Comparison of ENCODE assay signal across 15 cellular contexts in the genomic region with DNA sequence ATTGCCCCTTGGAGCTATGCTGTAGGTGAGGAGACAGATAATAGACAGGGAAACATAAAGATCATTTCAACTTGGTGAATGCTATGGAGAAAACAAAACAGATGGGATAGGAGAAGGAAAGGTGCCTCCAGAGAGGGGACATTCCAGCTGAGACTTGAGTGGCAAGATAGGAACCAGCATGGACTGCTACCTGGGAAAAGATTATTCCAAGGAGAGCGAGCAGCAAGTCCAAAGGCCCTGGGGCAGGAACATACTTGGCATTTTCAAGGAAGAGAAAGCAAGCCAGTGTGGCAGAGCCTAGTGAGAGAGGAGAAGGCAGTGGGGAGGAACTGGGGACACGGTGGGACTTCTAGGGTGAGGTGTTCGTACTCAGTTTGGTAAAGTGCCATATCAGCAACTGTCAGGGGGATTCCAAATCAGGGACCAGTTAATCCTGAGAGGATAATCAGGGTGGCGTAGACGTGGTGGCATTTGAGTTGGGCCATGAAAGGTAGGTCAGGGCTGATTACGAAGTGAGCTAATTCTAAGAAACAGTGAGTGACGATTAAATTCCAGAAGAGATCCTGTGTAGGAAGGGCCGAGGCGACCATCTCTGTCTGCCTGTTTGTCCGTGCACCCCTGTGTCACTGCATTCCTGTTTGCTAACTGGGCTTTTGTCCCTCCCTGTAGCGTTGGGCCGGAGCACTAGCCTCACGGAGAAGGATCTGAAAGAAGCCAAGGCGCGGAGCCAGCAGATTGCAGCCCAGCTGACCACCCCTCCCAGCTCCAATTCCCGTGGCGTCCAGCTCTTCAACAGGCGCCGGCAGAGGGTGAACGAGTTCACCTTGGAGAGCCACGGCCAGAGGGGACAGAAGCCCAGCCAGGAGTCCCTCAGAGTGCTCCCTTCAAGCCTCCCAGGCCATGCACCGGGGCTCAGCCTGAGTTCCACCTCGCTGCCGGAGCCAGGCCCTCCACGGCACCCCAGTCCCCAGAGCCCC. TPM values are rescaled to one million over a fixed set of nuclear protein-coding genes. Genes with fewer than 3 reads are reported as not detected.
A peak's percentile ranks its signal among the peaks of the same experiment; 100 is the strongest.
DNase-seq lines count a peak whose midpoint lies in the region; ATAC-seq, FAIRE-seq and TF ChIP-seq lines count a peak whose summit lies in the region.
"Had no signal": no experiment of that assay in that cellular context is flagged by ENCODE, and none has a peak within 500 bp of the region (broad histone marks: within the 10 kb centered on the region; RNA-seq: fewer than 3 reads in every experiment).

No MANE protein-coding gene starts in this region.

- H3K9me3 ChIP-seq in astrocyte (ENCODE audit: insufficient read depth, low read depth, low read length) (no peaks in the 10 kb centered on the region), thoracic aorta (no peaks in the 10 kb centered on the region), HAP-1 (no peaks in the 10 kb centered on the region)

- H3K27ac ChIP-seq in astrocyte (ENCODE audit: low read depth, low read length) (no peak overlapping the region), thoracic aorta (peak overlapping the region; percentile 75 to 98)

- H3K4me3 ChIP-seq in astrocyte (ENCODE audit: insufficient read depth, low read depth, low read length) (no peak overlapping the region), thoracic aorta (peak overlapping the region; percentile 5), HAP-1 (no peak overlapping the region)

- H3K4me2 ChIP-seq in astrocyte (ENCODE audit: low read length), result peak overlapping the region; percentile 24

- H3K4me1 ChIP-seq in astrocyte (ENCODE audit: insufficient read depth, low read length) (peaks cover 27% of the 10 kb centered on the region), thoracic aorta (ENCODE audit: control insufficient read depth in 1 of 2, low read depth in 2 of 2) (peaks cover 83 to 99% of the 10 kb centered on the region in 2 donors), HAP-1 (peaks cover 11% of the 10 kb centered on the region)

- H3K4me1 Mint-ChIP-seq in astrocyte (ENCODE audit: low read depth, unreplicated experiment) (peaks cover 41% of the 10 kb centered on the region), immature natural killer cell (no peaks in the 10 kb centered on the region)

- H2AFZ ChIP-seq in astrocyte (ENCODE audit: low read depth, low read length), result no peak overlapping the region

- intact Hi-C loops in cardiac septum (cut with DNase I), result no loop called here

- in situ Hi-C loops in HAP-1 (cut with MboI; ENCODE audit: low sequenced_read_pairs), result no loop called here

- H3K27ac Mint-ChIP-seq in astrocyte (ENCODE audit: unreplicated experiment) (no peak overlapping the region), immature natural killer cell (no peak overlapping the region)
- H3K27ac Mint-ChIP-seq: activated T-helper 1 cell treated with anti-CD3 and anti-CD28 coated beads, Interleukin-12 subunit alpha, Interleukin-12 subunit beta, Interleukin-2, Interleukin-4 antibody, amounts not matched to agents 30 ng/mL and 10 ng/mL and 1 ng/mL, durations not matched to agents 14 hours and 24 hours and 36 hours; endodermal cell had no signal

- peaks cover 83% of the 10 kb centered on the region for H3K79me2 ChIP-seq in astrocyte (ENCODE audit: insufficient read depth, low read length)

- H3K27me3 ChIP-seq in astrocyte (ENCODE audit: insufficient read depth, low read length), result no peaks in the 10 kb centered on the region
- H3K27me3 ChIP-seq in thoracic aorta (replicated peaks; ENCODE audit: insufficient read depth), result no peaks in the 10 kb centered on the region
- H3K27me3 ChIP-seq in HAP-1 (ENCODE audit: low read depth), result no peaks in the 10 kb centered on the region

- H3K36me3 Mint-ChIP-seq in astrocyte (ENCODE audit: low read depth, unreplicated experiment) (peaks cover 27% of the 10 kb centered on the region), immature natural killer cell (no peaks in the 10 kb centered on the region)

- peaks cover 89% of the 10 kb centered on the region for H4K20me1 ChIP-seq in astrocyte (ENCODE audit: insufficient read depth, low read length)

- H3K27me3 Mint-ChIP-seq in astrocyte (ENCODE audit: low read depth, unreplicated experiment), result peaks cover 19% of the 10 kb centered on the region
- peaks cover 0 to 5% (median 2%) of the 10 kb centered on the region in 3 donors for H3K27me3 Mint-ChIP-seq in immature natural killer cell (ENCODE audit: low read depth in 3 of 3)

- DNase-seq in astrocyte (ENCODE audit: low read depth) (no peak), cardiac septum (ENCODE audit: low spot score) (peak; percentile 89), mucosa of gallbladder (ENCODE audit: low spot score) (peak; percentile 46), thoracic aorta (ENCODE audit: low spot score) (peak; percentile 62), HAP-1 (ENCODE audit: low spot score in 2 of 2) (no peak), COLO668 (lab: John Stamatoyannopoulos, UW; ENCODE audit: unreplicated experiment) (no peak), immature natural killer cell (no peak)
- no peak for DNase-seq in effector CD4-positive, alpha-beta T cell
- DNase-seq: activated CD4-positive, alpha-beta T cell treated with anti-CD3 and anti-CD28 coated beads, Interleukin-2, amount 50 U/mL, for 1 hour; DMS53; endodermal cell; kidney glomerular epithelial cell; NCI-H2107; SHP77 had no signal

- FAIRE-seq in astrocyte (lab: Jason Lieb, UNC), result no peak

- no peak overlapping the region for H3K4me3 Mint-ChIP-seq in astrocyte (ENCODE audit: unreplicated experiment)
- no peak overlapping the region for H3K4me3 Mint-ChIP-seq in immature natural killer cell
- H3K4me3 Mint-ChIP-seq: activated T-helper 1 cell treated with anti-CD3 and anti-CD28 coated beads, Interleukin-12 subunit alpha, Interleukin-12 subunit beta, Interleukin-2, Interleukin-4 antibody, amounts not matched to agents 30 ng/mL and 10 ng/mL and 1 ng/mL, durations not matched to agents 14 hours and 24 hours and 36 hours; endodermal cell had no signal

- H3K9me3 Mint-ChIP-seq in astrocyte (ENCODE audit: unreplicated experiment), result peaks cover 2% of the 10 kb centered on the region
- no peaks in the 10 kb centered on the region for H3K9me3 Mint-ChIP-seq in immature natural killer cell
- H3K9me3 Mint-ChIP-seq: activated T-helper 1 cell treated with anti-CD3 and anti-CD28 coated beads, Interleukin-12 subunit alpha, Interleukin-12 subunit beta, Interleukin-2, Interleukin-4 antibody, amounts not matched to agents 30 ng/mL and 10 ng/mL and 1 ng/mL, durations not matched to agents 14 hours and 24 hours and 36 hours; endodermal cell had no signal

- no peak for ATAC-seq in thoracic aorta (ENCODE audit: insufficient number of reproducible peaks, low FRiP score, low read depth)

- peaks cover 3% of the 10 kb centered on the region for H3K36me3 ChIP-seq in astrocyte (ENCODE audit: insufficient read depth, low read length)
- H3K36me3 ChIP-seq in thoracic aorta, result peaks cover 39% of the 10 kb centered on the region
- H3K36me3 ChIP-seq in HAP-1 (replicated peaks), result no peaks in the 10 kb centered on the region

- TF ChIP-seq CTCF in astrocyte (IDR thresholded peaks at IDR 0.05; ENCODE audit: insufficient read depth, low read depth, low read length) (no peak), thoracic aorta (IDR thresholded peaks at IDR 0.05) (no peak)

- no peak overlapping the region for H3K9ac ChIP-seq in astrocyte (ENCODE audit: low read length)

RNA-seq across cellular contexts. Expression of a gene that starts 7.1 kb away (rescaled TPM):
- 40.2 and 68.9 TPM in 2 replicates for total RNA-seq in astrocyte
- 829 TPM for total RNA-seq in cardiac septum
- 123 TPM for total RNA-seq in mucosa of gallbladder
- total RNA-seq in thoracic aorta, result 100 to 1,000 TPM; 191 to 226 TPM
- polyA plus RNA-seq in immature natural killer cell, result not detected
- total RNA-seq: activated T-helper 1 cell treated with anti-CD3 and anti-CD28 coated beads, Interleukin-12 subunit alpha, Interleukin-12 subunit beta, Interleukin-2, Interleukin-4 antibody, amounts not matched to agents 30 ng/mL and 10 ng/mL and 1 ng/mL, durations not matched to agents 14 hours and 24 hours and 36 hours had no signal

RNA-seq across cellular contexts. Expression of a gene that starts 13.5 kb away (rescaled TPM):
- total RNA-seq in astrocyte (5.5 and 9.4 TPM in 2 replicates), cardiac septum (10.0 TPM), mucosa of gallbladder (2.2 TPM), thoracic aorta (1 to 10 TPM in 1 of 2 donors, under 1 TPM in 1; 0.81 to 2.8 TPM)
- not detected for polyA plus RNA-seq in immature natural killer cell

RNA-seq across cellular contexts. Expression of a gene that starts 53.3 kb away (rescaled TPM):
- total RNA-seq in astrocyte (42.0 and 47.4 TPM in 2 replicates), cardiac septum (33.8 TPM), mucosa of gallbladder (46.1 TPM), thoracic aorta (10 to 100 TPM; 37.8 to 46.5 TPM)
- polyA plus RNA-seq in immature natural killer cell, result 10 to 100 TPM; 52.9 to 73.3 (median 62.9) TPM

Comparison
In these comparisons a context has a peak if more than half of its experiments do, and no peak if none do; other contexts are left out.
1. DNase-seq: peak in cardiac septum (single experiment), mucosa of gallbladder (single experiment) and thoracic aorta (single experiment); none in astrocyte (single experiment), HAP-1 (0 of 2), effector CD4-positive, alpha-beta T cell (single experiment), COLO668 (single experiment) and immature natural killer cell (0 of 3).